In the genomic region with DNA sequence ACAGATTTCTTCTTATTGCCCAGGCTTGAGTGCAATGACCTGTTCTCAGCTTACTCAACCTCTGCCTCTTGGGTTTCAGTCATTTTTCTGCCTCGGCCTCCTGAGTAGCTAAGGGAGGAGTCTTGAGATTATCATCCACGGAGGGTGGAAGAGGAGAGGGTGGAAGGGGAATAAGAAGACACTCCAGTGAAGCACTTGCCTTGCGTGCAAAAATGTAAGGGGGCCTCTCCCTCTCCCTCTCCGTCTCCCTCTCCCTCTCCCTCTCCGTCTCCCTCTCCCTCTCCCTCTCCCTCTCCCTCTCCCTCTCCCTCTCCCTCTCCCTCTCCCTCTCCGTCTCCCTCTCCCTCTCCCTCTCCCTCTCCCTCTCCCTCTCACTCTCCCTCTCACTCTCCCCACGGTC, we compare ENCODE assay signal across 1 cellular context. TPM values are rescaled to one million over a fixed set of nuclear protein-coding genes. Genes with fewer than 3 reads are reported as not detected.
"Had no signal": no experiment of that assay in that cellular context is flagged by ENCODE, and none has a peak within 500 bp of the region (broad histone marks: within the 10 kb centered on the region; RNA-seq: fewer than 3 reads in every experiment).

No MANE protein-coding gene starts in this region.

RNA-seq across cellular contexts. Expression of gene CLEC18C, which starts 29.9 kb away (rescaled TPM):
- total RNA-seq: G401 had no signal
